25 cellular contexts compared by ENCODE assay signal in the genomic region with DNA sequence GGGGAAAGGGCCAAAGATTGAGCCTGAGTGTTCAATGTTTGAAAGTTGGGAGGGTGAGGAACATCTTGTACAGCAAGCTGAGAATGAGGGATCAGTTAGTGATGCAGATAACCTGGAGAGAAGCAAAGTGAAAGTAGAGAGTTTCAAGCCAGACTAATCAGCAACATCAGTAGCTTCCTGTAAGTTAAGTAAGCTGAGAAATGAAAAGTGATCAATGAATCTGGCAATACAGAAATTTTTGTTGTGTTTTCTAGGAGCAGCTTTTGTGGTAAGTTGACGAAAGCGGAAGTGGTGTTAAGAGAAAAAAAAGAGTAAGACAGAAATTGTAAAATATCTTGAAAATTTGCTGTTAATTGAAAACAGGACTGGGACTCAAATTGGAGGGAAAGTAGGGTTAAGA.
DNase-seq lines count a peak whose midpoint lies in the region; ATAC-seq, FAIRE-seq and TF ChIP-seq lines count a peak whose summit lies in the region.
"Had no signal": no experiment of that assay in that cellular context is flagged by ENCODE, and none has a peak within 500 bp of the region (broad histone marks: within the 10 kb centered on the region; RNA-seq: fewer than 3 reads in every experiment).

No MANE protein-coding gene starts in this region.

- H4K20me1 ChIP-seq in endothelial cell of umbilical vein (replicated peaks; ENCODE audit: control insufficient read depth, extremely low read depth, insufficient read depth, low read length) (no peaks in the 10 kb centered on the region), osteoblast (ENCODE audit: insufficient read depth, low read length) (no peaks in the 10 kb centered on the region)

- CTCF ChIA-PET in endothelial cell of umbilical vein (lab: Charles Lee) = interaction anchor here (1.0 to 1.4 kb wide), 2 partner anchors 11 to 34 kb away, joined by 3 to 4 read pairs; no protein-coding TSS in a partner anchor

- H3K4me1 ChIP-seq in endothelial cell of umbilical vein (ENCODE audit: control insufficient read depth, extremely low read depth, insufficient read depth, low read length) = peaks cover 17% of the 10 kb centered on the region
- no peaks in the 10 kb centered on the region for H3K4me1 ChIP-seq in osteoblast (ENCODE audit: insufficient read depth, low read length)
- H3K4me1 ChIP-seq: adrenal gland, heart right ventricle, lower lobe of right lung, suprapubic skin had no signal

- H3K4me2 ChIP-seq in endothelial cell of umbilical vein (ENCODE audit: insufficient read depth, low read length) (no peak overlapping the region), osteoblast (ENCODE audit: insufficient read depth, low read length) (no peak overlapping the region)

- no peak for TF ChIP-seq POLR2A in endothelial cell of umbilical vein (IDR thresholded peaks at IDR 0.05; ENCODE audit: low read depth, low read length)

- H2AFZ ChIP-seq in endothelial cell of umbilical vein (ENCODE audit: low read depth, low read length) (peak overlapping the region; percentile 55), osteoblast (ENCODE audit: low read length) (no peak overlapping the region)

- intact Hi-C loops in endothelial cell of umbilical vein (cut with micrococcal nuclease) = no loop called here

- no TSS peak for BruUV-seq in endothelial cell of umbilical vein (replicated peaks; lab: Mats Ljungman, UMichigan)

- H3K27ac ChIP-seq in endothelial cell of umbilical vein (ENCODE audit: insufficient read depth, low read depth, low read length) (no peak overlapping the region), osteoblast (ENCODE audit: low read depth, low read length) (no peak overlapping the region)
- H3K27ac ChIP-seq: adrenal gland, heart right ventricle, HL-60, lower lobe of right lung, suprapubic skin had no signal

- peak; percentile 46 for FAIRE-seq in GM18507 (lab: Jason Lieb, UNC)
- no peak for FAIRE-seq in endothelial cell of umbilical vein (lab: Jason Lieb, UNC)
- FAIRE-seq: bronchial epithelial cell, islet of Langerhans had no signal

- H3K79me2 ChIP-seq in endothelial cell of umbilical vein (ENCODE audit: control insufficient read depth, insufficient read depth, low read length) (no peaks in the 10 kb centered on the region), osteoblast (ENCODE audit: insufficient read depth, low read length) (no peaks in the 10 kb centered on the region)

- no peaks in the 10 kb centered on the region for H3K36me3 ChIP-seq in endothelial cell of umbilical vein (ENCODE audit: control insufficient read depth in 2 of 2, extremely low read depth in 1 of 2, insufficient read depth in 2 of 2, low read length in 2 of 2)
- H3K36me3 ChIP-seq in osteoblast (ENCODE audit: insufficient read depth, low read length) = no peaks in the 10 kb centered on the region
- H3K36me3 ChIP-seq: adrenal gland, heart right ventricle, lower lobe of right lung, suprapubic skin had no signal

- H3K9me1 ChIP-seq in endothelial cell of umbilical vein (replicated peaks; ENCODE audit: control insufficient read depth, extremely low read depth, insufficient read depth, low read length) = no peaks in the 10 kb centered on the region

- no peak overlapping the region for H3K9ac ChIP-seq in endothelial cell of umbilical vein (replicated peaks; ENCODE audit: extremely low read depth, insufficient read depth, low read length)

- ATAC-seq in GM19395 (IDR thresholded peaks at IDR 0.05; ENCODE audit: unreplicated experiment) (peak; percentile 67), HG03139 (IDR thresholded peaks at IDR 0.05; ENCODE audit: unreplicated experiment) (peak; percentile 48)
- ATAC-seq: heart right ventricle, lower lobe of right lung, right cardiac atrium had no signal

- no peak for DNase-seq in GM18507 (ENCODE audit: extremely low spot score, insufficient read length, low read depth)
- DNase-seq in endothelial cell of umbilical vein (ENCODE audit: low read depth, low spot score) = no peak
- DNase-seq in osteoblast (ENCODE audit: insufficient read length, low spot score, missing footprints) = no peak
- no peak for DNase-seq in DMS114 treated with DMSO at 0.1 percent for 48 hours (lab: John Stamatoyannopoulos, UW; ENCODE audit: unreplicated experiment)
- DNase-seq in NCI-H524 (lab: John Stamatoyannopoulos, UW) = no peak
- DNase-seq: activated gamma-delta T cell treated with Interleukin-2 at 50 U/mL for 16 hours; adrenal gland; CD4-positive, CD25-positive, alpha-beta regulatory T cell; DMS153; GF-D8; heart right ventricle; HFFc6; lower lobe of right lung; NCI-H1694 treated with DMSO at 0.1 percent for 48 hours; NCI-H2227 treated with DMSO at 0.1 percent for 48 hours; NK-92 treated with Interleukin-12 subunit alpha and Interleukin-12 subunit beta, amount 100 ng/mL, for 24 hours; right cardiac atrium; Right ventricle myocardium superior; T-helper 1 cell had no signal

- TF ChIP-seq CTCF in endothelial cell of umbilical vein (IDR thresholded peaks at IDR 0.05; ENCODE audit: extremely low read depth in 1 of 2, insufficient read depth in 1 of 2, low read depth in 1 of 2, low read length in 2 of 2) (no peak), osteoblast (IDR thresholded peaks at IDR 0.05; ENCODE audit: extremely low read depth, low read depth, low read length) (no peak)

- H3K9me3 ChIP-seq in endothelial cell of umbilical vein (replicated peaks; ENCODE audit: control insufficient read depth, insufficient read depth, low read length) (no peaks in the 10 kb centered on the region), osteoblast (ENCODE audit: low read depth, low read length) (peaks cover 3% of the 10 kb centered on the region)
- H3K9me3 ChIP-seq: adrenal gland, heart right ventricle, lower lobe of right lung, suprapubic skin had no signal

- POLR2A ChIA-PET in endothelial cell of umbilical vein (lab: Charles Lee) = no interaction called here

- H3K27me3 ChIP-seq in endothelial cell of umbilical vein (ENCODE audit: control insufficient read depth in 2 of 2, insufficient read depth in 2 of 2, low read length in 2 of 2) (no peaks in the 10 kb centered on the region), osteoblast (ENCODE audit: insufficient read depth, low read length) (no peaks in the 10 kb centered on the region)
- H3K27me3 ChIP-seq: adrenal gland, heart right ventricle, suprapubic skin had no signal

- dilution Hi-C loops in endothelial cell of umbilical vein (cut with MboI; ENCODE audit: extremely low pct_ligation_motif_present, low sequenced_read_pairs) = no loop called here

- H3K4me3 ChIP-seq in endothelial cell of umbilical vein (replicated peaks in 1 of 3; ENCODE audit: insufficient read depth in 1 of 3, low read depth in 1 of 3, low read length in 3 of 3) = no peak overlapping the region
- H3K4me3 ChIP-seq in osteoblast (ENCODE audit: insufficient read depth, low read length) = no peak overlapping the region
- H3K4me3 ChIP-seq: adrenal gland, heart right ventricle, lower lobe of right lung, suprapubic skin had no signal

TF ChIP-seq in endothelial cell of umbilical vein, 7 proteins besides CTCF, POLR2A, EP300 and RAD21:
- TF ChIP-seq JUN (IDR thresholded peaks at IDR 0.05; ENCODE audit: borderline replicate concordance, insufficient read depth, insufficient read length, low read depth) (no peak), MYC (IDR thresholded peaks at IDR 0.05; ENCODE audit: low read depth, low read length) (no peak), EZH2 (IDR thresholded peaks at IDR 0.05; ENCODE audit: borderline replicate concordance, low read depth, low read length, severe bottlenecking) (no peak), POLR2AphosphoS5 (IDR thresholded peaks at IDR 0.05; ENCODE audit: insufficient read depth, low read depth, low read length) (no peak)
